ENCODE assay signal across 1 cellular context in genomic region chr2:24048662-24049484, GRCh38.
TF ChIP-seq lines count a peak whose summit lies in the region.

No MANE protein-coding gene starts in this region.

TF ChIP-seq in HEK293, 187 proteins besides CTCF, POLR2A, EP300 and RAD21 (continued from another document and continues in another):
- no peak for TF ChIP-seq ZSCAN18 (tag by site-specific recombination; IDR thresholded peaks at IDR 0.05)
- no peak for TF ChIP-seq ZNF561 (tag by site-specific recombination; IDR thresholded peaks at IDR 0.05; ENCODE audit: borderline replicate concordance)
- TF ChIP-seq YY2 (tag by site-specific recombination; IDR thresholded peaks at IDR 0.05): no peak
- TF ChIP-seq ZNF19 (tag by site-specific recombination; IDR thresholded peaks at IDR 0.05; ENCODE audit: low read depth): no peak
- no peak for TF ChIP-seq ZNF626 (tag by site-specific recombination; IDR thresholded peaks at IDR 0.05)
- no peak for TF ChIP-seq ZNF555 (tag by site-specific recombination; conservative IDR thresholded peaks at IDR 0.05)
- TF ChIP-seq ZNF24 (tag by site-specific recombination; IDR thresholded peaks at IDR 0.05): peak; percentile 80
- TF ChIP-seq ZSCAN5A (tag by site-specific recombination; IDR thresholded peaks at IDR 0.05): no peak
- TF ChIP-seq ZNF391 (tag by site-specific recombination; IDR thresholded peaks at IDR 0.05; ENCODE audit: borderline replicate concordance, low read depth): no peak
- no peak for TF ChIP-seq ZIC2 (tag by site-specific recombination; IDR thresholded peaks at IDR 0.05)
- TF ChIP-seq, protein P1, sequence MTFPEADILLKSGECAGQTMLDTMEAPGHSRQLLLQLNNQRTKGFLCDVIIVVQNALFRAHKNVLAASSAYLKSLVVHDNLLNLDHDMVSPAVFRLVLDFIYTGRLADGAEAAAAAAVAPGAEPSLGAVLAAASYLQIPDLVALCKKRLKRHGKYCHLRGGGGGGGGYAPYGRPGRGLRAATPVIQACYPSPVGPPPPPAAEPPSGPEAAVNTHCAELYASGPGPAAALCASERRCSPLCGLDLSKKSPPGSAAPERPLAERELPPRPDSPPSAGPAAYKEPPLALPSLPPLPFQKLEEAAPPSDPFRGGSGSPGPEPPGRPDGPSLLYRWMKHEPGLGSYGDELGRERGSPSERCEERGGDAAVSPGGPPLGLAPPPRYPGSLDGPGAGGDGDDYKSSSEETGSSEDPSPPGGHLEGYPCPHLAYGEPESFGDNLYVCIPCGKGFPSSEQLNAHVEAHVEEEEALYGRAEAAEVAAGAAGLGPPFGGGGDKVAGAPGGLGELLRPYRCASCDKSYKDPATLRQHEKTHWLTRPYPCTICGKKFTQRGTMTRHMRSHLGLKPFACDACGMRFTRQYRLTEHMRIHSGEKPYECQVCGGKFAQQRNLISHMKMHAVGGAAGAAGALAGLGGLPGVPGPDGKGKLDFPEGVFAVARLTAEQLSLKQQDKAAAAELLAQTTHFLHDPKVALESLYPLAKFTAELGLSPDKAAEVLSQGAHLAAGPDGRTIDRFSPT (tag by site-specific recombination; IDR thresholded peaks at IDR 0.05): no peak
- TF ChIP-seq ZXDB (tag by site-specific recombination; IDR thresholded peaks at IDR 0.05): no peak
- TF ChIP-seq, protein P2, sequence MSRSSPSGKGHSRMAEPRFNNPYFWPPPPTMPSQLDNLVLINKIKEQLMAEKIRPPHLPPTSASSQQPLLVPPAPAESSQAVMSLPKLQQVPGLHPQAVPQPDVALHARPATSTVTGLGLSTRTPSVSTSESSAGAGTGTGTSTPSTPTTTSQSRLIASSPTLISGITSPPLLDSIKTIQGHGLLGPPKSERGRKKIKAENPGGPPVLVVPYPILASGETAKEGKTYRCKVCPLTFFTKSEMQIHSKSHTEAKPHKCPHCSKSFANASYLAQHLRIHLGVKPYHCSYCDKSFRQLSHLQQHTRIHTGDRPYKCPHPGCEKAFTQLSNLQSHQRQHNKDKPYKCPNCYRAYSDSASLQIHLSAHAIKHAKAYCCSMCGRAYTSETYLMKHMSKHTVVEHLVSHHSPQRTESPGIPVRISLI (tag by site-specific recombination; IDR thresholded peaks at IDR 0.05): no peak
- TF ChIP-seq ZNF792 (tag by site-specific recombination; IDR thresholded peaks at IDR 0.05): no peak
- no peak for TF ChIP-seq ZNF138 (tag by site-specific recombination; IDR thresholded peaks at IDR 0.05; ENCODE audit: borderline replicate concordance)
- TF ChIP-seq, protein P3, sequence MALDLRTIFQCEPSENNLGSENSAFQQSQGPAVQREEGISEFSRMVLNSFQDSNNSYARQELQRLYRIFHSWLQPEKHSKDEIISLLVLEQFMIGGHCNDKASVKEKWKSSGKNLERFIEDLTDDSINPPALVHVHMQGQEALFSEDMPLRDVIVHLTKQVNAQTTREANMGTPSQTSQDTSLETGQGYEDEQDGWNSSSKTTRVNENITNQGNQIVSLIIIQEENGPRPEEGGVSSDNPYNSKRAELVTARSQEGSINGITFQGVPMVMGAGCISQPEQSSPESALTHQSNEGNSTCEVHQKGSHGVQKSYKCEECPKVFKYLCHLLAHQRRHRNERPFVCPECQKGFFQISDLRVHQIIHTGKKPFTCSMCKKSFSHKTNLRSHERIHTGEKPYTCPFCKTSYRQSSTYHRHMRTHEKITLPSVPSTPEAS (tag by site-specific recombination; IDR thresholded peaks at IDR 0.05): no peak
- TF ChIP-seq ZNF596 (tag by site-specific recombination; IDR thresholded peaks at IDR 0.05): no peak
- no peak for TF ChIP-seq ZSCAN16 (tag by site-specific recombination; IDR thresholded peaks at IDR 0.05)
- TF ChIP-seq HOXD13 (CRISPR knock-in tag; IDR thresholded peaks at IDR 0.05; ENCODE audit: borderline replicate concordance): no peak
- TF ChIP-seq ZNF366 (tag by site-specific recombination; conservative IDR thresholded peaks at IDR 0.05): peak; percentile 80; the same call in 1 of the 2 replicates
- no peak for TF ChIP-seq ZNF133 (tag by site-specific recombination; IDR thresholded peaks at IDR 0.05)
- TF ChIP-seq ZNF416 (tag by site-specific recombination; IDR thresholded peaks at IDR 0.05): no peak
- TF ChIP-seq ZNF280D (tag by site-specific recombination; IDR thresholded peaks at IDR 0.05): no peak
- TF ChIP-seq ZEB2 (tag by site-specific recombination; IDR thresholded peaks at IDR 0.05): no peak
- TF ChIP-seq, protein P4, sequence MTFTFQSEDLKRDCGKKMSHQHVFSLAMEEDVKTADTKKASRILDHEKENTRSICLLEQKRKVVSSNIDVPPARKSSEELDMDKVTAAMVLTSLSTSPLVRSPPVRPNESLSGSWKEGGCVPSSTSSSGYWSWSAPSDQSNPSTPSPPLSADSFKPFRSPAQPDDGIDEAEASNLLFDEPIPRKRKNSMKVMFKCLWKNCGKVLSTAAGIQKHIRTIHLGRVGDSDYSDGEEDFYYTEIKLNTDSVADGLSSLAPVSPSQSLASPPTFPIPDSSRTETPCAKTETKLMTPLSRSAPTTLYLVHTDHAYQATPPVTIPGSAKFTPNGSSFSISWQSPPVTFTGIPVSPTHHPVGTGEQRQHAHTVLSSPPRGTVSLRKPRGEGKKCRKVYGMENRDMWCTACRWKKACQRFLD (tag by site-specific recombination; IDR thresholded peaks at IDR 0.05): no peak
- TF ChIP-seq TRIM28 (IDR thresholded peaks at IDR 0.05; ENCODE audit: borderline replicate concordance, low read length): no peak
- TF ChIP-seq ZNF529 (tag by site-specific recombination; IDR thresholded peaks at IDR 0.05; ENCODE audit: insufficient replicate concordance): no peak
- TF ChIP-seq ZNF311 (tag by site-specific recombination; IDR thresholded peaks at IDR 0.05; ENCODE audit: borderline replicate concordance): no peak
- TF ChIP-seq ZNF548 (tag by site-specific recombination; IDR thresholded peaks at IDR 0.05): no peak
- no peak for TF ChIP-seq ZNF16 (tag by site-specific recombination; IDR thresholded peaks at IDR 0.05; ENCODE audit: low read depth)
- no peak for TF ChIP-seq ZBTB7A (tag by site-specific recombination; IDR thresholded peaks at IDR 0.05; ENCODE audit: low read depth)
- TF ChIP-seq EGR2 (tag by site-specific recombination; IDR thresholded peaks at IDR 0.05; ENCODE audit: low read depth): no peak
- no peak; the same call in 1 of the 2 replicates for TF ChIP-seq ZNF558 (tag by site-specific recombination; IDR thresholded peaks at IDR 0.05)
- no peak for TF ChIP-seq ZBTB48 (tag by site-specific recombination; IDR thresholded peaks at IDR 0.05)
- no peak for TF ChIP-seq ZNF791 (tag by site-specific recombination; IDR thresholded peaks at IDR 0.05)
- no peak for TF ChIP-seq REPIN1 (tag by site-specific recombination; IDR thresholded peaks at IDR 0.05; ENCODE audit: low read depth)
- no peak for TF ChIP-seq ZNF645 (tag by site-specific recombination; IDR thresholded peaks at IDR 0.05)
- TF ChIP-seq, protein P5, sequence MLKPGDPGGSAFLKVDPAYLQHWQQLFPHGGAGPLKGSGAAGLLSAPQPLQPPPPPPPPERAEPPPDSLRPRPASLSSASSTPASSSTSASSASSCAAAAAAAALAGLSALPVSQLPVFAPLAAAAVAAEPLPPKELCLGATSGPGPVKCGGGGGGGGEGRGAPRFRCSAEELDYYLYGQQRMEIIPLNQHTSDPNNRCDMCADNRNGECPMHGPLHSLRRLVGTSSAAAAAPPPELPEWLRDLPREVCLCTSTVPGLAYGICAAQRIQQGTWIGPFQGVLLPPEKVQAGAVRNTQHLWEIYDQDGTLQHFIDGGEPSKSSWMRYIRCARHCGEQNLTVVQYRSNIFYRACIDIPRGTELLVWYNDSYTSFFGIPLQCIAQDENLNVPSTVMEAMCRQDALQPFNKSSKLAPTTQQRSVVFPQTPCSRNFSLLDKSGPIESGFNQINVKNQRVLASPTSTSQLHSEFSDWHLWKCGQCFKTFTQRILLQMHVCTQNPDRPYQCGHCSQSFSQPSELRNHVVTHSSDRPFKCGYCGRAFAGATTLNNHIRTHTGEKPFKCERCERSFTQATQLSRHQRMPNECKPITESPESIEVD (tag by site-specific recombination; IDR thresholded peaks at IDR 0.05): no peak
- TF ChIP-seq SCRT2 (tag by site-specific recombination; IDR thresholded peaks at IDR 0.05): no peak
- TF ChIP-seq ZNF785 (tag by site-specific recombination; IDR thresholded peaks at IDR 0.05): no peak
- TF ChIP-seq ZFP3 (tag by site-specific recombination; IDR thresholded peaks at IDR 0.05; ENCODE audit: low read depth): no peak
- TF ChIP-seq ZNF132 (tag by site-specific recombination; IDR thresholded peaks at IDR 0.05; ENCODE audit: borderline replicate concordance): no peak
- TF ChIP-seq ZNF112 (tag by site-specific recombination; IDR thresholded peaks at IDR 0.05): no peak
- TF ChIP-seq ZNF768 (tag by site-specific recombination; IDR thresholded peaks at IDR 0.05): no peak
- TF ChIP-seq ZNF121 (tag by site-specific recombination; IDR thresholded peaks at IDR 0.05): peak; percentile 98
- TF ChIP-seq, protein P6, sequence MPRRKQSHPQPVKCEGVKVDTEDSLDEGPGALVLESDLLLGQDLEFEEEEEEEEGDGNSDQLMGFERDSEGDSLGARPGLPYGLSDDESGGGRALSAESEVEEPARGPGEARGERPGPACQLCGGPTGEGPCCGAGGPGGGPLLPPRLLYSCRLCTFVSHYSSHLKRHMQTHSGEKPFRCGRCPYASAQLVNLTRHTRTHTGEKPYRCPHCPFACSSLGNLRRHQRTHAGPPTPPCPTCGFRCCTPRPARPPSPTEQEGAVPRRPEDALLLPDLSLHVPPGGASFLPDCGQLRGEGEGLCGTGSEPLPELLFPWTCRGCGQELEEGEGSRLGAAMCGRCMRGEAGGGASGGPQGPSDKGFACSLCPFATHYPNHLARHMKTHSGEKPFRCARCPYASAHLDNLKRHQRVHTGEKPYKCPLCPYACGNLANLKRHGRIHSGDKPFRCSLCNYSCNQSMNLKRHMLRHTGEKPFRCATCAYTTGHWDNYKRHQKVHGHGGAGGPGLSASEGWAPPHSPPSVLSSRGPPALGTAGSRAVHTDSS (tag by site-specific recombination; IDR thresholded peaks at IDR 0.05): no peak
- no peak for TF ChIP-seq ZNF114 (tag by site-specific recombination; IDR thresholded peaks at IDR 0.05)
- TF ChIP-seq KLF10 (tag by site-specific recombination; IDR thresholded peaks at IDR 0.05): no peak
- TF ChIP-seq, protein P7, sequence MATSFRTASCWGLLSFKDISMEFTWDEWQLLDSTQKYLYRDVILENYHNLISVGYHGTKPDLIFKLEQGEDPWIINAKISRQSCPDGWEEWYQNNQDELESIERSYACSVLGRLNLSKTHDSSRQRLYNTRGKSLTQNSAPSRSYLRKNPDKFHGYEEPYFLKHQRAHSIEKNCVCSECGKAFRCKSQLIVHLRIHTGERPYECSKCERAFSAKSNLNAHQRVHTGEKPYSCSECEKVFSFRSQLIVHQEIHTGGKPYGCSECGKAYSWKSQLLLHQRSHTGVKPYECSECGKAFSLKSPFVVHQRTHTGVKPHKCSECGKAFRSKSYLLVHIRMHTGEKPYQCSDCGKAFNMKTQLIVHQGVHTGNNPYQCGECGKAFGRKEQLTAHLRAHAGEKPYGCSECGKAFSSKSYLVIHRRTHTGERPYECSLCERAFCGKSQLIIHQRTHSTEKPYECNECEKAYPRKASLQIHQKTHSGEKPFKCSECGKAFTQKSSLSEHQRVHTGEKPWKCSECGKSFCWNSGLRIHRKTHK (tag by site-specific recombination; IDR thresholded peaks at IDR 0.05): no peak
